ENCODE assay signal across 12 cellular contexts in the genomic region with DNA sequence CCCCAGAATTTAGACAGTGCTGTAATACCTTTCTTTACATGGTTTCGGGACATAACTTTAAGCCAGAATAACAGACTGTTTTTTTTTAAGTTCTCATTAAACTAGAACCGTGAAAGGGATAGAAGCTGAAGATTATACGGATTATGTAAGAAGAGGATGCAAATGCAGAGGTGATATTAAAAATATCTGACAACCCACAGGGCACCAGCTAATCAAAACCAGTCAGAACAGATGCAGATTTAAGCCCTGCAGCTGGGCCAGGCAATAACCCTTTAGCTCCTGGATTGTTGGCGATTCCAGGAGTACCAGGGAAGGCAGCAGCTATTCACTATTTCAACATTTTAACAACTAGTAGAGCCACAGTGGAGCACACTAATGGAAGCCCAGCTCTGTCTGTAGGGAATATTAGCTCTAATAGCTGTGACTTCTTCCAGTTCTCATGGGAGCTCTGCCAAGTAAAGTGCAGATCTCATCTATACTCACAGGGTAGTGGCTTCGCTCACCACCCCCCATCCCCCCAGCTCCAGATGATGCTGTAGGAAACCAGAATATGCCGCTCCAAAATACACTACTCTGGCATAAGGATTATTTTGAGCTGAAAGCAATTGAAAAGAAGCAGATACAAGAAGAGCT. TPM values are rescaled to one million over a fixed set of nuclear protein-coding genes. Genes with fewer than 3 reads are reported as not detected.
DNase-seq lines count a peak whose midpoint lies in the region; ATAC-seq and TF ChIP-seq lines count a peak whose summit lies in the region.
"Had no signal": no experiment of that assay in that cellular context is flagged by ENCODE, and none has a peak within 500 bp of the region (broad histone marks: within the 10 kb centered on the region; RNA-seq: fewer than 3 reads in every experiment).

No MANE protein-coding gene starts in this region.

- no peaks in the 10 kb centered on the region for H3K27me3 ChIP-seq in IMR-90 (ENCODE audit: control insufficient read depth, insufficient read depth, low read length)
- no peaks in the 10 kb centered on the region for H3K27me3 ChIP-seq in body of pancreas
- H3K27me3 ChIP-seq in mesenchymal stem cell (ENCODE audit: control insufficient read depth in 1 of 2, insufficient read depth in 1 of 2, low read length in 2 of 2): no peaks in the 10 kb centered on the region
- H3K27me3 ChIP-seq in sigmoid colon: no peaks in the 10 kb centered on the region

- TF ChIP-seq EP300 in sigmoid colon (IDR thresholded peaks at IDR 0.05): no peak

- H2AFZ ChIP-seq in IMR-90 (replicated peaks; ENCODE audit: low read length, poor library complexity) (no peak overlapping the region), mesenchymal stem cell (ENCODE audit: low read depth, low read length) (no peak overlapping the region)

- no peak for TF ChIP-seq RAD21 in IMR-90 (IDR thresholded peaks at IDR 0.05; ENCODE audit: low read length)

- CTCF ChIA-PET in IMR-90 (lab: Yijun Ruan, JAX): interaction anchor here (0.6 to 1.4 kb wide), 2 partner anchors 14 to 135 kb away, joined by 3 to 4 read pairs; a partner anchor contains a TSS

- dilution Hi-C loops in IMR-90 (cut with HindIII; ENCODE audit: low sequenced_read_pairs, unreplicated experiment): no loop called here

- intact Hi-C loops in IMR-90 (cut with micrococcal nuclease) (no loop called here), body of pancreas (cut with DNase I) (no loop called here), sigmoid colon (cut with DNase I) (no loop called here)

- H4K20me1 ChIP-seq in IMR-90 (ENCODE audit: insufficient read depth, low read length): peaks cover 10% of the 10 kb centered on the region

- H3K36me3 ChIP-seq in IMR-90 (ENCODE audit: control insufficient read depth, insufficient read depth, low read length) (no peaks in the 10 kb centered on the region), body of pancreas (replicated peaks in 1 of 2; ENCODE audit: insufficient read depth in 1 of 2, low read depth in 2 of 2) (no peaks in the 10 kb centered on the region), mesenchymal stem cell (ENCODE audit: control insufficient read depth in 1 of 2, insufficient read depth in 2 of 2, low read depth in 1 of 2, low read length in 2 of 2) (no peaks in the 10 kb centered on the region), sigmoid colon (no peaks in the 10 kb centered on the region)

- WGBS in IMR-90 (ENCODE audit: extremely low coverage in 2 of 2, insufficient read length in 1 of 2), 2 experiments: no CpG with 5 or more reads among the region's 6 CpGs
- 56 to 57% methylated on average over 6 of the region's 6 CpGs for WGBS in body of pancreas, 2 donors
- WGBS in mesenchymal stem cell: 3% methylated on average over 4 of the region's 6 CpGs
- 72 to 81% methylated on average over 6 of the region's 6 CpGs for WGBS in sigmoid colon, 2 donors

- POLR2A ChIA-PET in IMR-90 (lab: Charles Lee; ENCODE audit: unreplicated experiment): no interaction called here

- H3K23ac ChIP-seq in IMR-90 (ENCODE audit: low read depth, low read length) (no peak overlapping the region), mesenchymal stem cell (ENCODE audit: low read length in 2 of 2) (no peak overlapping the region)

- no peak overlapping the region for H3K4ac ChIP-seq in IMR-90 (ENCODE audit: low read depth, low read length)
- H3K4ac ChIP-seq in mesenchymal stem cell (ENCODE audit: low read depth in 1 of 2, low read length in 2 of 2): no peak overlapping the region

- H3K4me1 ChIP-seq in IMR-90 (ENCODE audit: control insufficient read depth, insufficient read depth, low read length) (peaks cover 13% of the 10 kb centered on the region), body of pancreas (peaks cover 28% of the 10 kb centered on the region), mesenchymal stem cell (ENCODE audit: control insufficient read depth, insufficient read depth, low read depth, low read length) (peaks cover 22% of the 10 kb centered on the region), sigmoid colon (peaks cover 0 to 49% (median 39%) of the 10 kb centered on the region in 4 donors)

- H3K18ac ChIP-seq in IMR-90 (ENCODE audit: low read depth, low read length): peak overlapping the region; percentile 21; the same call in 1 of the 2 replicates
- H3K18ac ChIP-seq in mesenchymal stem cell (ENCODE audit: low read depth in 1 of 2, low read length in 2 of 2): no peak overlapping the region

- no TSS peak for BruUV-seq in IMR-90 (replicated peaks; lab: Mats Ljungman, UMichigan)

- H2AK5ac ChIP-seq in IMR-90 (ENCODE audit: low read depth, low read length) (no peak overlapping the region), mesenchymal stem cell (ENCODE audit: low read length, severe bottlenecking) (no peak overlapping the region)

- H3K4me2 ChIP-seq in IMR-90 (ENCODE audit: low read depth, low read length) (peak overlapping the region; percentile 62; the same call in 1 of the 2 replicates), mesenchymal stem cell (ENCODE audit: low read length, poor library complexity, severe bottlenecking) (no peak overlapping the region)

- H3K14ac ChIP-seq in IMR-90 (replicated peaks; ENCODE audit: low read depth, low read length) (no peak overlapping the region; the same call in 1 of the 2 replicates), mesenchymal stem cell (ENCODE audit: low read length in 2 of 2) (no peak overlapping the region)

- ATAC-seq in IMR-90 (ENCODE audit: low read depth): peak; percentile 44
- ATAC-seq in body of pancreas: no peak
- ATAC-seq in HG02798 (IDR thresholded peaks at IDR 0.05; ENCODE audit: poor library complexity, unreplicated experiment): no peak
- ATAC-seq: activated CD8-positive, alpha-beta T cell treated with anti-CD3 and anti-CD28 coated beads for 36 hours; CD8-positive, alpha-beta T cell had no signal

- H4K91ac ChIP-seq in IMR-90 (ENCODE audit: insufficient read depth, low read depth, low read length) (no peak overlapping the region), mesenchymal stem cell (ENCODE audit: low read length) (peak overlapping the region; percentile 29)

- no peak overlapping the region for H2BK5ac ChIP-seq in IMR-90 (ENCODE audit: low read depth, low read length, poor library complexity, severe bottlenecking)
- no peak overlapping the region for H2BK5ac ChIP-seq in mesenchymal stem cell (ENCODE audit: low read depth, low read length, poor library complexity, severe bottlenecking)

- H3K9ac ChIP-seq in IMR-90 (ENCODE audit: low read depth, low read length): no peak overlapping the region
- peak overlapping the region; percentile 61 for H3K9ac ChIP-seq in mesenchymal stem cell (ENCODE audit: low read length)

- 0 out of 3 replicates have a peak overlapping the region, but pooled peaks have one; percentile 16 for H2BK15ac ChIP-seq in IMR-90 (ENCODE audit: low read depth, low read length)
- no peak overlapping the region for H2BK15ac ChIP-seq in mesenchymal stem cell (ENCODE audit: low read depth, poor library complexity, severe bottlenecking)

- no peak overlapping the region for H3K56ac ChIP-seq in IMR-90 (ENCODE audit: extremely low read depth, insufficient read depth, low read length)

- H4K8ac ChIP-seq in IMR-90 (ENCODE audit: low read depth in 2 of 2, low read length in 2 of 2): peak overlapping the region in 1 of 2 experiments; percentile 20; a peak in 1 of 4 replicates
- no peak overlapping the region for H4K8ac ChIP-seq in mesenchymal stem cell (ENCODE audit: low read length)

- H2BK120ac ChIP-seq in IMR-90 (ENCODE audit: low read depth, low read length) (no peak overlapping the region), mesenchymal stem cell (ENCODE audit: low read depth, low read length) (peak overlapping the region; percentile 23)

- H2BK20ac ChIP-seq in IMR-90 (ENCODE audit: low read depth, low read length): no peak overlapping the region

- no peak for DNase-seq in AG09309 (ENCODE audit: low read depth)
- DNase-seq in IMR-90: peak; percentile 67
- DNase-seq in body of pancreas: no peak
- DNase-seq in mesenchymal stem cell: peak; percentile 31
- DNase-seq in stimulated activated naive CD4-positive, alpha-beta T cell (lab: John Stamatoyannopoulos, UW): no peak
- DNase-seq in NCI-H226: no peak
- DNase-seq in sigmoid colon: no peak
- DNase-seq: activated CD8-positive, alpha-beta T cell treated with anti-CD3 and anti-CD28 coated beads for 36 hours; NCI-H1092; stimulated activated CD4-positive, alpha-beta T cell treated with anti-CD3 and anti-CD28 coated beads, Interleukin-4, amount 100 ng/mL, for 1 hour had no signal

- H3K79me1 ChIP-seq in IMR-90 (ENCODE audit: low read depth in 1 of 2, low read length in 2 of 2) (peaks cover 37 to 42% of the 10 kb centered on the region in 2 experiments), mesenchymal stem cell (replicated peaks; ENCODE audit: low read length, poor library complexity, severe bottlenecking) (peaks cover 29% of the 10 kb centered on the region)

- H3K27ac ChIP-seq in IMR-90 (ENCODE audit: insufficient read depth, low read length): no peak overlapping the region
- peak overlapping the region in 3 of 4 donors; percentile 11 to 42 (median 39) for H3K27ac ChIP-seq in body of pancreas
- peak overlapping the region; percentile 48 for H3K27ac ChIP-seq in mesenchymal stem cell (ENCODE audit: low read length, poor library complexity, severe bottlenecking)
- H3K27ac ChIP-seq in sigmoid colon: peak overlapping the region in 1 of 4 donors; percentile 48

- peaks cover 8% of the 10 kb centered on the region for H3K9me1 ChIP-seq in IMR-90 (ENCODE audit: insufficient read depth, low read length)

- H2AK9ac ChIP-seq in IMR-90 (replicated peaks; ENCODE audit: low read depth, low read length, poor library complexity): no peak overlapping the region

- in situ Hi-C loops in IMR-90 (cut with MboI; ENCODE audit: low sequenced_read_pairs): no loop called here

- TF ChIP-seq POLR2A in IMR-90 (IDR thresholded peaks at IDR 0.05; ENCODE audit: low read depth, low read length) (no peak), body of pancreas (IDR thresholded peaks at IDR 0.05) (no peak), sigmoid colon (IDR thresholded peaks at IDR 0.05) (no peak)

- TF ChIP-seq CTCF in AG09309 (IDR thresholded peaks at IDR 0.05; ENCODE audit: control insufficient read depth, insufficient read depth, low read depth, low read length, missing control alignments) (no peak), IMR-90 (conservative IDR thresholded peaks at IDR 0.05; ENCODE audit: low read depth, low read length) (no peak), body of pancreas (IDR thresholded peaks at IDR 0.05) (no peak), sigmoid colon (IDR thresholded peaks at IDR 0.05) (no peak)

- H3K4me3 ChIP-seq in AG09309 (ENCODE audit: control insufficient read depth, low read depth, low read length) (peak overlapping the region; percentile 8; the same call in 1 of the 2 replicates), IMR-90 (ENCODE audit: insufficient read depth, low read depth, low read length) (no peak overlapping the region), body of pancreas (no peak overlapping the region), mesenchymal stem cell (ENCODE audit: insufficient read depth in 1 of 2, low read depth in 1 of 2, low read length in 2 of 2) (peak overlapping the region in 1 of 2 experiments; percentile 42), sigmoid colon (no peak overlapping the region)

- no peak overlapping the region for H4K5ac ChIP-seq in IMR-90 (ENCODE audit: low read depth, low read length)

- H3K9me3 ChIP-seq in IMR-90 (ENCODE audit: control insufficient read depth, insufficient read depth, low read length) (no peaks in the 10 kb centered on the region), body of pancreas (no peaks in the 10 kb centered on the region), mesenchymal stem cell (ENCODE audit: control insufficient read depth, low read length) (no peaks in the 10 kb centered on the region), sigmoid colon (no peaks in the 10 kb centered on the region)

- H2BK12ac ChIP-seq in mesenchymal stem cell (ENCODE audit: low read length in 2 of 2): no peak overlapping the region

RNA-seq across cellular contexts. Expression of a gene that starts 13.9 kb away (rescaled TPM):
- total RNA-seq in IMR-90 (2012; rRNA removed) (12.4 and 17.2 TPM in 2 replicates), body of pancreas (10 to 100 TPM; 51.4 TPM), sigmoid colon (10 to 100 TPM; 27.3 to 30.7 (median 29.0) TPM)
- polyA plus RNA-seq in IMR-90 (2012; rRNA removed) (13.5 and 13.9 TPM in 2 replicates), sigmoid colon (1 to 10 TPM in 2 of 3 donors, under 1 TPM in 1; 0.69 to 4.7 (median 1.2) TPM)
- polyA plus RNA-seq in IMR-90 (2012; cell fraction: cytosol; rRNA removed): 12.1 and 13.8 TPM in 2 replicates
- 3.8 and 4.5 TPM in 2 replicates for polyA plus RNA-seq in IMR-90 (2012; cell fraction: nucleus; rRNA removed; ENCODE audit: low replicate concordance)
- 5.9 TPM for polyA plus RNA-seq in mesenchymal stem cell (2013, experiment 1 of 2)
- 6.0 TPM for polyA plus RNA-seq in mesenchymal stem cell (2013, experiment 2 of 2)

Comparison
In these comparisons a context has a peak if more than half of its experiments do, and no peak if none do; other contexts are left out.
1. DNase-seq: peak in IMR-90 (single experiment) and mesenchymal stem cell (single experiment); none in AG09309 (single experiment), body of pancreas (0 of 4), stimulated activated naive CD4-positive, alpha-beta T cell (0 of 6), NCI-H226 (single experiment) and sigmoid colon (single experiment).